Comparison of ENCODE assay signal across 8 cellular contexts in genomic region chr1:155084722-155085503, GRCh38. TPM values are rescaled to one million over a fixed set of nuclear protein-coding genes. Genes with fewer than 3 reads are reported as not detected.
A peak's percentile ranks its signal among the peaks of the same experiment; 100 is the strongest.
DNase-seq lines count a peak whose midpoint lies in the region; ATAC-seq and TF ChIP-seq lines count a peak whose summit lies in the region.

No MANE protein-coding gene starts in this region.

- H3K27ac Mint-ChIP-seq in H9 = peak overlapping the region; percentile 76 to 94 (median 94); a peak in 6 of 7 replicates
- H3K27ac Mint-ChIP-seq in nephron progenitor cell = peak overlapping the region; percentile 99
- H3K27ac Mint-ChIP-seq in stimulated activated naive CD8-positive, alpha-beta T cell treated with anti-CD3 and anti-CD28 coated beads, Interleukin-15, Interleukin-2, amounts not matched to agents 100 ng/mL and 50 ng/mL, for 24 hours = peak overlapping the region; percentile 96

- H2AFZ ChIP-seq in H9 (ENCODE audit: low read length) (no peak overlapping the region), Loucy (ENCODE audit: low read length) (peak overlapping the region; percentile 98)

- H3F3A ChIP-seq in Loucy (ENCODE audit: low read depth) = peaks cover 13% of the 10 kb centered on the region; the same call in 1 of the 2 replicates

- no peak overlapping the region for H4K5ac ChIP-seq in H9 (ENCODE audit: insufficient read length, low read depth, low read length)

- H2BK5ac ChIP-seq in H9 (ENCODE audit: insufficient read length, low read length) = no peak overlapping the region

- H2AK5ac ChIP-seq in H9 (ENCODE audit: insufficient read length, low read length) = no peak overlapping the region

- no peak overlapping the region for H3K9ac ChIP-seq in H9 (ENCODE audit: extremely low read depth, insufficient read length, low read length)
- peak overlapping the region; percentile 79 for H3K9ac ChIP-seq in Loucy (ENCODE audit: low read depth, low read length, poor library complexity, severe bottlenecking)

- H3K14ac ChIP-seq in H9 (ENCODE audit: insufficient read depth, low read length) = no peak overlapping the region

- no peak overlapping the region for H3K18ac ChIP-seq in H9 (ENCODE audit: insufficient read length, low read depth, low read length)

- H4K91ac ChIP-seq in H9 (ENCODE audit: insufficient read length, low read depth, low read length) = no peak overlapping the region

- H3K36me3 Mint-ChIP-seq in H9 (ENCODE audit: insufficient read depth in 1 of 3, low read depth in 3 of 3) (0 out of 7 replicates have a peak, but pooled peaks cover 0 to 4% (median 0%) of the 10 kb centered on the region in 3 experiments), nephron progenitor cell (ENCODE audit: low read depth) (peaks cover 9% of the 10 kb centered on the region)
- no peaks in the 10 kb centered on the region for H3K36me3 Mint-ChIP-seq in stimulated activated naive CD8-positive, alpha-beta T cell treated with anti-CD3 and anti-CD28 coated beads, Interleukin-15, Interleukin-2, amounts not matched to agents 100 ng/mL and 50 ng/mL, for 24 hours (ENCODE audit: low read depth)

- no peak overlapping the region for H3K4ac ChIP-seq in H9 (ENCODE audit: low read depth, low read length)

- H3K36me3 ChIP-seq in Loucy (ENCODE audit: insufficient read depth, low read length) (no peaks in the 10 kb centered on the region), RWPE2 (ENCODE audit: low read depth) (no peaks in the 10 kb centered on the region)

- H3K9me2 ChIP-seq in Loucy (replicated peaks; ENCODE audit: low read depth, low read length) = no peaks in the 10 kb centered on the region

- H3K79me1 ChIP-seq in H9 (ENCODE audit: insufficient read depth, low read depth, low read length, poor library complexity, severe bottlenecking) = no peaks in the 10 kb centered on the region

- no peak overlapping the region for H4K8ac ChIP-seq in H9 (replicated peaks; ENCODE audit: insufficient read length, low read depth, low read length)

- H3K9me3 ChIP-seq in H9 (ENCODE audit: control insufficient read depth, low read depth, low read length) (no peaks in the 10 kb centered on the region), Loucy (ENCODE audit: insufficient read depth, low read depth, low read length) (no peaks in the 10 kb centered on the region), RWPE2 (ENCODE audit: severe bottlenecking) (no peaks in the 10 kb centered on the region)

- H4K20me1 ChIP-seq in H9 (ENCODE audit: control insufficient read depth, insufficient read depth, insufficient read length) = no peaks in the 10 kb centered on the region
- peaks cover 5% of the 10 kb centered on the region for H4K20me1 ChIP-seq in Loucy (ENCODE audit: insufficient read depth, low read length, poor library complexity, severe bottlenecking)

- H3K23me2 ChIP-seq in H9 (ENCODE audit: insufficient read length, low read depth, low read length, poor library complexity, severe bottlenecking) = peaks cover 21% of the 10 kb centered on the region

- H3K4me3 Mint-ChIP-seq in H9 (peak overlapping the region; percentile 94 to 96), nephron progenitor cell (peak overlapping the region; percentile 95)
- peak overlapping the region; percentile 94 for H3K4me3 Mint-ChIP-seq in stimulated activated naive CD8-positive, alpha-beta T cell treated with anti-CD3 and anti-CD28 coated beads, Interleukin-15, Interleukin-2, amounts not matched to agents 100 ng/mL and 50 ng/mL, for 24 hours

- H3K56ac ChIP-seq in H9 (ENCODE audit: insufficient read length, low read depth, low read length) = no peak overlapping the region

- H3T11ph ChIP-seq in H9 (ENCODE audit: low read length) = no peak overlapping the region

- H3K79me2 ChIP-seq in H9 (ENCODE audit: insufficient read depth, low read length) (no peaks in the 10 kb centered on the region), Loucy (ENCODE audit: insufficient read depth, low read length) (peaks cover 9% of the 10 kb centered on the region; the same call in 1 of the 2 replicates)

- peak overlapping the region; percentile 82 for H3K4me3 ChIP-seq in Loucy (ENCODE audit: low read length, poor library complexity, severe bottlenecking)
- H3K4me3 ChIP-seq in RWPE2 (ENCODE audit: severe bottlenecking) = peak overlapping the region; percentile 56

- H3K9me3 Mint-ChIP-seq in H9 (peaks cover 0 to 4% of the 10 kb centered on the region in 2 experiments; a peak in 3 of 5 replicates), nephron progenitor cell (no peaks in the 10 kb centered on the region)
- H3K9me3 Mint-ChIP-seq in stimulated activated naive CD8-positive, alpha-beta T cell treated with anti-CD3 and anti-CD28 coated beads, Interleukin-15, Interleukin-2, amounts not matched to agents 100 ng/mL and 50 ng/mL, for 24 hours = no peaks in the 10 kb centered on the region

- no CpG with 5 or more reads among the region's 67 CpGs for WGBS in H9 (ENCODE audit: extremely low coverage, insufficient read length, low lambda C conversion rate)

- peaks cover 35% of the 10 kb centered on the region for H3K27me3 ChIP-seq in H9 (ENCODE audit: insufficient read depth, low read length)
- no peaks in the 10 kb centered on the region for H3K27me3 ChIP-seq in Loucy (ENCODE audit: insufficient read depth, low read length, poor library complexity, severe bottlenecking)
- H3K27me3 ChIP-seq in RWPE2 (ENCODE audit: insufficient read depth, poor library complexity, severe bottlenecking) = peaks cover 26% of the 10 kb centered on the region

- TF ChIP-seq CTCF in H9 (conservative IDR thresholded peaks at IDR 0.05) (peak; percentile 94), Loucy (conservative IDR thresholded peaks at IDR 0.05; ENCODE audit: low read length) (peak; percentile 84), RWPE2 (IDR thresholded peaks at IDR 0.05; ENCODE audit: poor library complexity, severe bottlenecking) (peak; percentile 94), nephron progenitor cell (IDR thresholded peaks at IDR 0.05) (peak; percentile 89)

- H3K27ac ChIP-seq in H9 (ENCODE audit: insufficient read length, low read depth, low read length) (no peak overlapping the region), RWPE2 (ENCODE audit: poor library complexity, severe bottlenecking) (peak overlapping the region; percentile 63)

- H2BK120ac ChIP-seq in H9 (ENCODE audit: low read depth, low read length, poor library complexity, severe bottlenecking) = no peak overlapping the region

- peak; percentile 71 for ATAC-seq in RWPE2 (ENCODE audit: low read depth)

- H3K4me2 ChIP-seq in H9 (ENCODE audit: insufficient read depth, insufficient read length, low read length) = peak overlapping the region; percentile 24
- peak overlapping the region; percentile 100 for H3K4me2 ChIP-seq in Loucy (ENCODE audit: low read depth, low read length, poor library complexity, severe bottlenecking)

- peak; percentile 97 for DNase-seq in G401 (ENCODE audit: low spot score)
- DNase-seq in H9 = peak; percentile 97
- peak; percentile 95 for DNase-seq in RWPE2 (ENCODE audit: low spot score)
- DNase-seq in activated effector memory CD4-positive, alpha-beta T cell treated with Interleukin-2 at 50 U/mL for 16 hours = peak; percentile 88
- DNase-seq in fibroblast of the conjunctiva (ENCODE audit: low read depth) = peak; percentile 89
- DNase-seq in nephron progenitor cell = peak; percentile 93

- H3K4me1 ChIP-seq in H9 (ENCODE audit: insufficient read depth, low read length) (no peaks in the 10 kb centered on the region), Loucy (ENCODE audit: insufficient read depth, low read length, poor library complexity, severe bottlenecking) (peaks cover 40% of the 10 kb centered on the region), RWPE2 (ENCODE audit: insufficient read depth, poor library complexity, severe bottlenecking) (peaks cover 14% of the 10 kb centered on the region)

- H3K27me3 Mint-ChIP-seq in H9 (ENCODE audit: low read depth) = peaks cover 56% of the 10 kb centered on the region
- H3K27me3 Mint-ChIP-seq in nephron progenitor cell (ENCODE audit: low read depth, poor library complexity) = peaks cover 11% of the 10 kb centered on the region
- H3K27me3 Mint-ChIP-seq in stimulated activated naive CD8-positive, alpha-beta T cell treated with anti-CD3 and anti-CD28 coated beads, Interleukin-15, Interleukin-2, amounts not matched to agents 100 ng/mL and 50 ng/mL, for 24 hours = peaks cover 35% of the 10 kb centered on the region

- in situ Hi-C loops in G401 (cut with HindIII; ENCODE audit: low sequenced_read_pairs) = no loop called here

- H3K4me1 Mint-ChIP-seq in H9 (peaks cover 22 to 40% of the 10 kb centered on the region in 2 experiments), nephron progenitor cell (peaks cover 49% of the 10 kb centered on the region)
- H3K4me1 Mint-ChIP-seq in stimulated activated naive CD8-positive, alpha-beta T cell treated with anti-CD3 and anti-CD28 coated beads, Interleukin-15, Interleukin-2, amounts not matched to agents 100 ng/mL and 50 ng/mL, for 24 hours (ENCODE audit: low read depth) = peaks cover 42% of the 10 kb centered on the region

- no peak overlapping the region for H2BK20ac ChIP-seq in H9 (ENCODE audit: low read depth, low read length, poor library complexity, severe bottlenecking)

- H3K23ac ChIP-seq in H9 (ENCODE audit: insufficient read length, low read depth, low read length) = no peak overlapping the region

- no peak overlapping the region for H2BK12ac ChIP-seq in H9 (ENCODE audit: insufficient read length, low read depth, low read length)

- H2BK15ac ChIP-seq in H9 (ENCODE audit: low read depth, low read length) = no peak overlapping the region

RNA-seq across cellular contexts. Expression of gene EFNA3, which starts 6.3 kb away (rescaled TPM):
- total RNA-seq in G401 (2014; rRNA removed; shearing (Covaris generic)) = 3.3 and 5.1 TPM in 2 replicates
- total RNA-seq in H9 (2021) = 3.9 and 4.6 TPM in 2 replicates

RNA-seq across cellular contexts. Expression of gene EFNA4, which starts 21.4 kb away (rescaled TPM):
- 14.0 and 26.2 TPM in 2 replicates for total RNA-seq in G401 (2014; rRNA removed; shearing (Covaris generic))
- 11.7 and 11.8 TPM in 2 replicates for total RNA-seq in H9 (2021)

RNA-seq across cellular contexts. Expression of gene ADAM15, which starts 33.8 kb away (rescaled TPM):
- total RNA-seq in G401 (2014; rRNA removed; shearing (Covaris generic)) = 82.2 and 92.9 TPM in 2 replicates
- 29.6 and 30.6 TPM in 2 replicates for total RNA-seq in H9 (2021)

RNA-seq across cellular contexts. Expression of gene EFNA1, which starts 42.8 kb away (rescaled TPM):
- 2.8 and 5.3 TPM in 2 replicates for total RNA-seq in G401 (2014; rRNA removed; shearing (Covaris generic))
- 1.4 and 1.9 TPM in 2 replicates for total RNA-seq in H9 (2021)

RNA-seq across cellular contexts. Expression of gene SLC50A1, which starts 50.7 kb away (rescaled TPM):
- 15.9 and 19.8 TPM in 2 replicates for total RNA-seq in G401 (2014; rRNA removed; shearing (Covaris generic))
- total RNA-seq in H9 (2021) = 24.9 and 26.0 TPM in 2 replicates
